In the genomic region with DNA sequence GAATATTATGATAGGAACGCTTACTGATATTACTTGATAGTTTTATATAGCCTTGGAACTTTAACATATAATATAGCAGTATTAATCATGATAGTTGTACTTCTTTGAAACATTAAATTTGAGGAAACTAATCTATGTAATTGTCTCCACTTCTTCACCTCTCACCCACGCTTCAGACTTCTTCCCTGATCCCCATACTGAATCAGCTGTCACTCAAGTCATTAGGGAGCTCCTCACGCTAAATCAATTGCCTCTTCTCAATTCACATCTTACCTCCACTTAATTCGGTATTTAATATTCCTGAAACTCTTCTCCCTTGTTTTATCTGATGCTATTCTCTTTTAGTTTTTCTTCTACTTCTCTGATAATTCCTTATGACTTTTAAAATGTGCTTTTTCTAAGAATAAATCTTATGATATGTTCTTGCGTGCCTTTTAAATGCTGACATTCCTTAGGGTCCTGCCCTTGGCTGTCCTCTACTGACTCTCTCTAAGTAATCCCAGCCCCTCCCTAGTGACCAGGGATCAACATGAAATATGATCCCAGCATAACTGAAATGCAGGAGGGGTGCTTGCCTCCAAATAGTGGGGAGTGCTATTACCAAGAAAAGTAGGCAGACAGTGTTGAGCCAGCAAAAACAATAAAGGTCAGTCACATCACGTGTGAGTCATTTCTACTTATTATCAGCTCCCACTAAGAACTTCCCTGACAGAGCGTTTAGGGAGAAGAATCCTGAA, we compare ENCODE assay signal across 1 cellular context.
TF ChIP-seq lines count a peak whose summit lies in the region.

No MANE protein-coding gene starts in this region.

TF ChIP-seq in GM23338, 12 proteins besides CTCF, POLR2A, EP300 and RAD21 (continued from another document):
- TF ChIP-seq, protein P1, sequence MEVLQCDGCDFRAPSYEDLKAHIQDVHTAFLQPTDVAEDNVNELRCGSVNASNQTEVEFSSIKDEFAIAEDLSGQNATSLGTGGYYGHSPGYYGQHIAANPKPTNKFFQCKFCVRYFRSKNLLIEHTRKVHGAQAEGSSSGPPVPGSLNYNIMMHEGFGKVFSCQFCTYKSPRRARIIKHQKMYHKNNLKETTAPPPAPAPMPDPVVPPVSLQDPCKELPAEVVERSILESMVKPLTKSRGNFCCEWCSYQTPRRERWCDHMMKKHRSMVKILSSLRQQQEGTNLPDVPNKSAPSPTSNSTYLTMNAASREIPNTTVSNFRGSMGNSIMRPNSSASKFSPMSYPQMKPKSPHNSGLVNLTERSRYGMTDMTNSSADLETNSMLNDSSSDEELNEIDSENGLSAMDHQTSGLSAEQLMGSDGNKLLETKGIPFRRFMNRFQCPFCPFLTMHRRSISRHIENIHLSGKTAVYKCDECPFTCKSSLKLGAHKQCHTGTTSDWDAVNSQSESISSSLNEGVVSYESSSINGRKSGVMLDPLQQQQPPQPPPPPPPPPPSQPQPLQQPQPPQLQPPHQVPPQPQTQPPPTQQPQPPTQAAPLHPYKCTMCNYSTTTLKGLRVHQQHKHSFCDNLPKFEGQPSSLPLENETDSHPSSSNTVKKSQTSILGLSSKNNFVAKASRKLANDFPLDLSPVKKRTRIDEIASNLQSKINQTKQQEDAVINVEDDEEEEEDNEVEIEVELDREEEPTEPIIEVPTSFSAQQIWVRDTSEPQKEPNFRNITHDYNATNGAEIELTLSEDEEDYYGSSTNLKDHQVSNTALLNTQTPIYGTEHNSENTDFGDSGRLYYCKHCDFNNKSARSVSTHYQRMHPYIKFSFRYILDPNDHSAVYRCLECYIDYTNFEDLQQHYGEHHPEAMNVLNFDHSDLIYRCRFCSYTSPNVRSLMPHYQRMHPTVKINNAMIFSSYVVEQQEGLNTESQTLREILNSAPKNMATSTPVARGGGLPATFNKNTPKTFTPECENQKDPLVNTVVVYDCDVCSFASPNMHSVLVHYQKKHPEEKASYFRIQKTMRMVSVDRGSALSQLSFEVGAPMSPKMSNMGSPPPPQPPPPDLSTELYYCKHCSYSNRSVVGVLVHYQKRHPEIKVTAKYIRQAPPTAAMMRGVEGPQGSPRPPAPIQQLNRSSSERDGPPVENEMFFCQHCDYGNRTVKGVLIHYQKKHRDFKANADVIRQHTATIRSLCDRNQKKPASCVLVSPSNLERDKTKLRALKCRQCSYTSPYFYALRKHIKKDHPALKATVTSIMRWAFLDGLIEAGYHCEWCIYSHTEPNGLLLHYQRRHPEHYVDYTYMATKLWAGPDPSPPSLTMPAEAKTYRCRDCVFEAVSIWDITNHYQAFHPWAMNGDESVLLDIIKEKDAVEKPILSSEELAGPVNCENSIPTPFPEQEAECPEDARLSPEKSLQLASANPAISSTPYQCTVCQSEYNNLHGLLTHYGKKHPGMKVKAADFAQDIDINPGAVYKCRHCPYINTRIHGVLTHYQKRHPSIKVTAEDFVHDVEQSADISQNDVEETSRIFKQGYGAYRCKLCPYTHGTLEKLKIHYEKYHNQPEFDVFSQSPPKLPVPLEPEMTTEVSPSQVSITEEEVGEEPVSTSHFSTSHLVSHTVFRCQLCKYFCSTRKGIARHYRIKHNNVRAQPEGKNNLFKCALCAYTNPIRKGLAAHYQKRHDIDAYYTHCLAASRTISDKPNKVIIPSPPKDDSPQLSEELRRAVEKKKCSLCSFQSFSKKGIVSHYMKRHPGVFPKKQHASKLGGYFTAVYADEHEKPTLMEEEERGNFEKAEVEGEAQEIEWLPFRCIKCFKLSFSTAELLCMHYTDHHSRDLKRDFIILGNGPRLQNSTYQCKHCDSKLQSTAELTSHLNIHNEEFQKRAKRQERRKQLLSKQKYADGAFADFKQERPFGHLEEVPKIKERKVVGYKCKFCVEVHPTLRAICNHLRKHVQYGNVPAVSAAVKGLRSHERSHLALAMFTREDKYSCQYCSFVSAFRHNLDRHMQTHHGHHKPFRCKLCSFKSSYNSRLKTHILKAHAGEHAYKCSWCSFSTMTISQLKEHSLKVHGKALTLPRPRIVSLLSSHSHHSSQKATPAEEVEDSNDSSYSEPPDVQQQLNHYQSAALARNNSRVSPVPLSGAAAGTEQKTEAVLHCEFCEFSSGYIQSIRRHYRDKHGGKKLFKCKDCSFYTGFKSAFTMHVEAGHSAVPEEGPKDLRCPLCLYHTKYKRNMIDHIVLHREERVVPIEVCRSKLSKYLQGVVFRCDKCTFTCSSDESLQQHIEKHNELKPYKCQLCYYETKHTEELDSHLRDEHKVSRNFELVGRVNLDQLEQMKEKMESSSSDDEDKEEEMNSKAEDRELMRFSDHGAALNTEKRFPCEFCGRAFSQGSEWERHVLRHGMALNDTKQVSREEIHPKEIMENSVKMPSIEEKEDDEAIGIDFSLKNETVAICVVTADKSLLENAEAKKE (CRISPR knock-in tag; IDR thresholded peaks at IDR 0.05): no peak
- TF ChIP-seq EZH2phosphoT487 (IDR thresholded peaks at IDR 0.05; ENCODE audit: unreplicated experiment) (no peak), ZNF114 (CRISPR knock-in tag; IDR thresholded peaks at IDR 0.05) (no peak)
- TF ChIP-seq, protein P2, sequence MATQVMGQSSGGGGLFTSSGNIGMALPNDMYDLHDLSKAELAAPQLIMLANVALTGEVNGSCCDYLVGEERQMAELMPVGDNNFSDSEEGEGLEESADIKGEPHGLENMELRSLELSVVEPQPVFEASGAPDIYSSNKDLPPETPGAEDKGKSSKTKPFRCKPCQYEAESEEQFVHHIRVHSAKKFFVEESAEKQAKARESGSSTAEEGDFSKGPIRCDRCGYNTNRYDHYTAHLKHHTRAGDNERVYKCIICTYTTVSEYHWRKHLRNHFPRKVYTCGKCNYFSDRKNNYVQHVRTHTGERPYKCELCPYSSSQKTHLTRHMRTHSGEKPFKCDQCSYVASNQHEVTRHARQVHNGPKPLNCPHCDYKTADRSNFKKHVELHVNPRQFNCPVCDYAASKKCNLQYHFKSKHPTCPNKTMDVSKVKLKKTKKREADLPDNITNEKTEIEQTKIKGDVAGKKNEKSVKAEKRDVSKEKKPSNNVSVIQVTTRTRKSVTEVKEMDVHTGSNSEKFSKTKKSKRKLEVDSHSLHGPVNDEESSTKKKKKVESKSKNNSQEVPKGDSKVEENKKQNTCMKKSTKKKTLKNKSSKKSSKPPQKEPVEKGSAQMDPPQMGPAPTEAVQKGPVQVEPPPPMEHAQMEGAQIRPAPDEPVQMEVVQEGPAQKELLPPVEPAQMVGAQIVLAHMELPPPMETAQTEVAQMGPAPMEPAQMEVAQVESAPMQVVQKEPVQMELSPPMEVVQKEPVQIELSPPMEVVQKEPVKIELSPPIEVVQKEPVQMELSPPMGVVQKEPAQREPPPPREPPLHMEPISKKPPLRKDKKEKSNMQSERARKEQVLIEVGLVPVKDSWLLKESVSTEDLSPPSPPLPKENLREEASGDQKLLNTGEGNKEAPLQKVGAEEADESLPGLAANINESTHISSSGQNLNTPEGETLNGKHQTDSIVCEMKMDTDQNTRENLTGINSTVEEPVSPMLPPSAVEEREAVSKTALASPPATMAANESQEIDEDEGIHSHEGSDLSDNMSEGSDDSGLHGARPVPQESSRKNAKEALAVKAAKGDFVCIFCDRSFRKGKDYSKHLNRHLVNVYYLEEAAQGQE (IDR thresholded peaks at IDR 0.05; ENCODE audit: unreplicated experiment): no peak
TF ChIP-seq in GM23338: peak in this region for 0.
